1 cellular context compared by ENCODE assay signal in the genomic region with DNA sequence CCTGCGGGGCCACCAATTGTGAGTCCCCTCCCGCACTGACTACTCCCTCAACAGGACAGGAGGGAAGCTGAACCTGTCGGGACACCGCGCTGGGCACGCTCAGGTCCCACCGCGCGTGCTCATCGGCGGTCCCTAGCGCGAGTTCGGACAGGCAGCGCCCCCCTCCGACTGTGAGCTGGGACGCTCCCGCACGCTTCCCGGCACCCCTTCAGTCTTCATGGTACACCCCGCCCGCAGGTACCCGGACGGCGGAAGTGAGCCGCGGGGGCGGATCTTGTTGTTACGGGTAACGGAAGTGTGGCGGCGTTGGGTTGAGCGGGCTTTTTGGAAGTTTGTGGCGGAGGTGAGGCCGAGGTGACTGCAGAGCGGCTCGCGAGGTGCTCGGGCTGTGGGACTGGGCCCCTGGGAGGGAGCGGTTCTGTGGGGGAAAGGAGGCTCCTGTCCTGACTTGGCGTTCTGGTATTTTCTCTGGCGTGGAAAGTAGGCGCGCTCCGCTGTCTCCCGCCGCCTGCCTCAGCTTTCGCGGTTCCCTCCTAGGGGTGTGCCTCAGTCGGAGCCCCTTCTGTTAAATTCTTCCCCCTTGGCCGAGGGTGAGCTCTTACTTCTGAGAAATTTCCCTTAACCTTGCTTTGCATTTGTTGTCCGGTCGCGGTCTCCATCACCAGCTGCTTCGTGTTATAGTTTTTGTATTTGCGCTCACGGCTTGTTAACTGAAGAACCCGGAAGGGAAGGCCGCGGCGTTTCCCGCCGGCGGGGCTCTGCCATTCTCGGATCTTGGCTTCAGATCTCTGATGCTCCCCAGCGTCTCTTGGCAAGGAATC.
TF ChIP-seq lines count a peak whose summit lies in the region.

FANCI (plus strand) TSS at position 289 of the 821 bp plus-strand sequence. CDS start 3,669 bp downstream, outside the sequence.

TF ChIP-seq in H1, 55 proteins besides CTCF, POLR2A, EP300 and RAD21 (continued from another document):
- no peak for TF ChIP-seq SRF (IDR thresholded peaks at IDR 0.05; ENCODE audit: low read depth, low read length)
